In the genomic region with DNA sequence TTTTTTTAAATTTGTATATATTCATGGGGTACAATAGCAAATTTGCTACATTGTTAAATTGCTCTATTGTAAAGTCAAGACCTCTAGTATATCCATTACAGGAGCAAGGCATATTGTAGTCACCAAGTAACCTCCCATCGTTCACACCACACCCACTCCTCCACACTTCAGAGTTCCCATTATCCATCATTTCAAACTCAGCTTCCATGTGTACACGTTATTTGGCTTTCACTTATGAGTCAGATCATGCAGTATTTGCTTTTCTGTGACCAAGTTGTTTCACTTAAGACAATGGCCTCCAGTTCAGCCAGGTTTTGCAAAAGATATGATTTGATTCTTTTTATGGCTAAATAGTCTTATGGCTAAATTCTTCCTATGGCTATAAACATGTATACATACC, we compare ENCODE assay signal across 35 cellular contexts.
"Had no signal": no experiment of that assay in that cellular context is flagged by ENCODE, and none has a peak within 500 bp of the region (broad histone marks: within the 10 kb centered on the region; RNA-seq: fewer than 3 reads in every experiment).

No MANE protein-coding gene starts in this region.

- H3K27ac Mint-ChIP-seq: activated CD4-positive, alpha-beta memory T cell treated with anti-CD3 and anti-CD28 coated beads for 36 hours; activated CD4-positive, alpha-beta T cell treated with anti-CD3 and anti-CD28 coated beads for 36 hours; activated CD4-positive, alpha-beta T cell treated with anti-CD3 and anti-CD28 coated beads, Interleukin-2, amount 10 ng/mL, durations not matched to agents 7 days and 5 days; activated naive CD4-positive, alpha-beta T cell treated with anti-CD3 and anti-CD28 coated beads, Interleukin-2, amount 10 ng/mL, durations not matched to agents 7 days and 5 days; activated naive CD8-positive, alpha-beta T cell; activated naive CD8-positive, alpha-beta T cell treated with anti-CD3 and anti-CD28 coated beads, Interleukin-2, amount 50 U/mL, for 24 hours; T-helper 1 cell treated with Interleukin-12 subunit alpha and Interleukin-12 subunit beta and Interleukin-4 antibody, amounts not matched to agents 30 μg/mL and 1 μg/mL, for 36 hours; T-helper 2 cell treated with Interferon-gamma antibody and Interleukin-4, amounts not matched to agents 5 μg/mL and 100 μg/mL, for 36 hours; WTC11 had no signal

- H3K27me3 ChIP-seq: brain microvascular endothelial cell, cardiac muscle cell, SJSA1 had no signal

- H3K9me3 ChIP-seq: SJSA1, SK-N-SH had no signal

- H3K4me3 ChIP-seq: cardiac muscle cell, SJSA1 had no signal

- H3K4me3 Mint-ChIP-seq: activated CD4-positive, alpha-beta memory T cell treated with anti-CD3 and anti-CD28 coated beads for 36 hours; activated CD4-positive, alpha-beta T cell treated with anti-CD3 and anti-CD28 coated beads for 36 hours; activated CD4-positive, alpha-beta T cell treated with anti-CD3 and anti-CD28 coated beads, Interleukin-2, amount 10 ng/mL, durations not matched to agents 7 days and 5 days; activated naive CD4-positive, alpha-beta T cell treated with anti-CD3 and anti-CD28 coated beads, Interleukin-2, amount 10 ng/mL, durations not matched to agents 7 days and 5 days; activated naive CD8-positive, alpha-beta T cell; activated naive CD8-positive, alpha-beta T cell treated with anti-CD3 and anti-CD28 coated beads, Interleukin-2, amount 50 U/mL, for 24 hours; central memory CD8-positive, alpha-beta T cell; T-helper 1 cell treated with Interleukin-12 subunit alpha and Interleukin-12 subunit beta and Interleukin-4 antibody, amounts not matched to agents 30 μg/mL and 1 μg/mL, for 36 hours; T-helper 2 cell treated with Interferon-gamma antibody and Interleukin-4, amounts not matched to agents 5 μg/mL and 100 μg/mL, for 36 hours; WTC11 had no signal

- H3K27ac ChIP-seq: brain microvascular endothelial cell, cardiac muscle cell, SJSA1 had no signal

- H3K4me1 Mint-ChIP-seq: activated CD4-positive, alpha-beta T cell treated with anti-CD3 and anti-CD28 coated beads for 36 hours; activated CD4-positive, alpha-beta T cell treated with anti-CD3 and anti-CD28 coated beads, Interleukin-2, amount 10 ng/mL, durations not matched to agents 7 days and 5 days; activated naive CD4-positive, alpha-beta T cell treated with anti-CD3 and anti-CD28 coated beads, Interleukin-2, amount 10 ng/mL, durations not matched to agents 7 days and 5 days; activated naive CD8-positive, alpha-beta T cell treated with anti-CD3 and anti-CD28 coated beads, Interleukin-2, amount 50 U/mL, for 24 hours; central memory CD8-positive, alpha-beta T cell; WTC11 had no signal

- H3K36me3 ChIP-seq: brain microvascular endothelial cell, cardiac muscle cell, SJSA1 had no signal

- DNase-seq: activated CD4-positive, alpha-beta memory T cell treated with anti-CD3 and anti-CD28 coated beads for 36 hours; activated CD4-positive, alpha-beta T cell treated with anti-CD3 and anti-CD28 coated beads for 36 hours; activated CD4-positive, alpha-beta T cell treated with anti-CD3 and anti-CD28 coated beads, Interleukin-2, amount 10 ng/mL, durations not matched to agents 7 days and 5 days; activated CD8-positive, alpha-beta memory T cell treated with anti-CD3 and anti-CD28 coated beads, Interleukin-2, amount 50 U/mL, for 4 hours; activated effector memory CD4-positive, alpha-beta T cell treated with Interleukin-2 at 50 U/mL for 16 hours; activated naive CD4-positive, alpha-beta T cell treated with anti-CD3 and anti-CD28 coated beads, Interleukin-2, amount 10 ng/mL, durations not matched to agents 7 days and 5 days; activated naive CD8-positive, alpha-beta T cell treated with anti-CD3 and anti-CD28 coated beads, Interleukin-2, amount 50 U/mL, for 24 hours; activated T-cell treated with anti-CD3 and anti-CD28 coated beads, Interleukin-2, amount 50 U/mL, for 48 hours; anterior cingulate cortex; brain microvascular endothelial cell; Kasumi-1; KG1; MM.1S; MV-4-11; NCI-H1092; NCI-H1436 treated with DMSO at 0.1 percent for 48 hours; NCI-H1694 treated with DMSO at 0.1 percent for 48 hours; NCI-H2029; NCI-H2171 treated with DMSO at 0.1 percent for 48 hours; NCI-H2227 treated with DMSO at 0.1 percent for 48 hours; NCI-H446; NCI-H510A treated with DMSO at 0.1 percent for 48 hours; NCI-H526 treated with DMSO at 0.1 percent for 48 hours; NK-92 treated with Interleukin-12 subunit alpha and Interleukin-12 subunit beta, amount 100 ng/mL, for 24 hours; SHP77 treated with DMSO at 0.1 percent for 48 hours; SK-N-SH had no signal

- H3K4me2 ChIP-seq: SK-N-SH had no signal

- H3K36me3 Mint-ChIP-seq: activated CD4-positive, alpha-beta memory T cell treated with anti-CD3 and anti-CD28 coated beads for 36 hours; activated naive CD4-positive, alpha-beta T cell treated with anti-CD3 and anti-CD28 coated beads, Interleukin-2, amount 10 ng/mL, durations not matched to agents 7 days and 5 days; activated naive CD8-positive, alpha-beta T cell had no signal

- H3K4me1 ChIP-seq: SJSA1 had no signal

- ATAC-seq: activated CD4-positive, alpha-beta T cell treated with anti-CD3 and anti-CD28 coated beads for 36 hours; activated CD4-positive, CD25-positive, alpha-beta regulatory T cell treated with anti-CD3 and anti-CD28 coated beads, Interleukin-2, amount 50 U/mL, for 24 hours; activated naive CD8-positive, alpha-beta T cell treated with anti-CD3 and anti-CD28 coated beads, Interleukin-2, amount 50 U/mL, for 24 hours; Panc1; WTC11 had no signal

- H3K9me2 ChIP-seq: SK-N-SH had no signal

- H3K9ac ChIP-seq: SK-N-SH had no signal
